In the genomic region with DNA sequence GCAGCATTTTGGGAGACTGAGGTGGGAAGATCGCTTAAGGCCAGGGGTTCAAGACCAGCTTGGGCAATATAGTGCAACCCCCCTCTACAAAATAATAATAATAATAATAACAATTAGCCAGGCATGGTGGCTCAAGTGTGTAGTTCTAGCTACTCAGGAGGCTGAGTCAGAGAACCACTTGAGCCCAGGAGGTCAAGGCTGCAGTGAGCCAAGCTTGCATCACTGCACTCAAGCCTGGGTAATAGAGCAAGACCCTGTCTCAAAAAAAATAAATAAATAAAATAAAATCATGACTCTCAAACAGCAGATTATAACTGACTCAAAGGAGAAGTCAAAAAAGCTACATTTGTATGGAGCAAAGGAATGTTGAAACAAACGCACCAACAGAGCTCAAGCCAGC, we compare ENCODE assay signal across 6 cellular contexts. TPM values are rescaled to one million over a fixed set of nuclear protein-coding genes. Genes with fewer than 3 reads are reported as not detected.
"Had no signal": no experiment of that assay in that cellular context is flagged by ENCODE, and none has a peak within 500 bp of the region (broad histone marks: within the 10 kb centered on the region; RNA-seq: fewer than 3 reads in every experiment).

No MANE protein-coding gene starts in this region.

RNA-seq across cellular contexts. Expression of a gene that starts 31.8 kb away (rescaled TPM):
- total RNA-seq: GM23248, GM23338, H4, H7, H9, HFFc6 had no signal
